9 cellular contexts compared by ENCODE assay signal in the genomic region with DNA sequence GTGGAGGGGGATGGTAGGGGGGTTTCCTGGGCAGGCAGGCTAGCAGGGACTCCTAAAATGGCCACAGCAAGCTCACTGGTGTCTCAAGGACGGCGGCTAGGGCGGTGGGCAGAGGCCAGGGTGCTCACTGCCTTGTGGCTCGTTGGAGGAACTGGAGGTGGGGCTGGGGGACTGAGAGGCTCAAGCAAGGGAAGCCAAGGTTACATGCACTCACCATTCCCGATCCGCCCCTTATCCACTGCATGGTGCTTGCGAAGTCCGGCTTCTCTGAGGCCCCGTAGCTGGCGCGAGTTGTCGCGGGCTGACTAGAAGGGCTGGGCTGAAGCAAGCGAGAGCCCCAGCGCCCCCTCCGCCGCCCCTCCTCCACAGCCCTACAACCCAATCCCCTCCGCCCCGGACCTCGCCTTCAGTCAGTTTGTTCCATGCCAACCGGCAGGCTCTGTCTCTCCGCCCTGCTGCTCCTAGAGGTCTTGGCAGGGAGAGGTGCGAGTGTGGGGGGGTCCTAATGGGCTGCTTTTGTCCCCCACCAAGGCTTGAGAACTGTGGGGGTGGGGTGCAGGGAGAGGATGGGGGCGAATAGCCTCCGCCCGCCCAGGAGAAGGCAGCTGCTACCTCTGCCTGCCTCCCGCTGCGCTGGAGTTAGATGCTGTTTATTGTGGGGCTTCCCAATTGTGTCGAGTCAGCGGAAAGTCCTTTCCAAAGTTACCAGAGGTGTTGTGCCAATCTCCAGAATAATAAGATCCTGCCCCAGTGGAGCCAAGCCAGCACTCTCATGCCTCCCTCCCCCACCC. TPM values are rescaled to one million over a fixed set of nuclear protein-coding genes. Genes with fewer than 3 reads are reported as not detected.
DNase-seq lines count a peak whose midpoint lies in the region; ATAC-seq and TF ChIP-seq lines count a peak whose summit lies in the region.
"Had no signal": no experiment of that assay in that cellular context is flagged by ENCODE, and none has a peak within 500 bp of the region (broad histone marks: within the 10 kb centered on the region; RNA-seq: fewer than 3 reads in every experiment).

ARHGEF9 (minus strand) TSS at position 313 of the 791 bp plus-strand sequence; CDS start at position 244, 69 bp downstream.

- H3K4me3 ChIP-seq in DND-41 (ENCODE audit: low read depth in 1 of 2, low read length in 2 of 2) (peak within 1 kb of the TSS; percentile 42 to 79; a peak in 3 of 4 replicates), cardiac fibroblast (replicated peaks in 1 of 2; ENCODE audit: low read depth in 2 of 2, low read length in 2 of 2) (peak within 1 kb of the TSS; percentile 25 to 37), kidney epithelial cell (ENCODE audit: low read depth, low read length) (peak within 1 kb of the TSS; percentile 38), spleen (peak within 1 kb of the TSS in 7 of 8 donors; percentile 13 to 66 (median 31))

- intact Hi-C loops in spleen (cut with DNase I; ENCODE audit: low total_unique reads), result no loop called here

- DNase-seq in DND-41, result peak; percentile 60
- DNase-seq in NCI-H1092 treated with DMSO at 0.1 percent for 48 hours (lab: John Stamatoyannopoulos, UW), result peak; percentile 66
- peak; percentile 7 for DNase-seq in cardiac fibroblast (ENCODE audit: low read depth in 2 of 2)
- DNase-seq in kidney epithelial cell (ENCODE audit: low read depth), result no peak
- peak; percentile 76 for DNase-seq in spleen
- DNase-seq in NK-92 treated with Interleukin-12 subunit alpha and Interleukin-12 subunit beta, amount 100 ng/mL, for 24 hours (lab: John Stamatoyannopoulos, UW), result no peak

- no peaks in the 10 kb centered on the region for H3K9me3 ChIP-seq in DND-41 (ENCODE audit: insufficient read depth, low read length, severe bottlenecking)
- peaks cover 0 to 3% (median 0%) of the 10 kb centered on the region in 8 donors for H3K9me3 ChIP-seq in spleen

- no peak for TF ChIP-seq CTCF in DND-41 (IDR thresholded peaks at IDR 0.05; ENCODE audit: borderline replicate concordance, extremely low read depth, low read length, poor library complexity, severe bottlenecking)
- no peak for TF ChIP-seq CTCF in cardiac fibroblast (IDR thresholded peaks at IDR 0.05; ENCODE audit: low read depth, low read length)
- no peak for TF ChIP-seq CTCF in kidney epithelial cell (IDR thresholded peaks at IDR 0.05; ENCODE audit: insufficient read depth, low read length, poor library complexity, severe bottlenecking)
- no peak for TF ChIP-seq CTCF in spleen (IDR thresholded peaks at IDR 0.05 in 8 of 11, conservative IDR thresholded peaks at IDR 0.05 in 3 of 11)

- ATAC-seq in DND-41 (ENCODE audit: insufficient read depth, low read depth) (peak; percentile 78), GM19467 (IDR thresholded peaks at IDR 0.05; ENCODE audit: unreplicated experiment) (no peak), GM18517 (IDR thresholded peaks at IDR 0.05; ENCODE audit: unreplicated experiment) (no peak)

- peak within 1 kb of the TSS; percentile 76 for H3K9ac ChIP-seq in DND-41 (ENCODE audit: low read depth, low read length)
- H3K9ac ChIP-seq: KMS-11 had no signal

- peak within 1 kb of the TSS; percentile 91 for H2AFZ ChIP-seq in DND-41 (ENCODE audit: low read depth, low read length)

- H3K27me3 ChIP-seq in DND-41 (ENCODE audit: insufficient read depth, low read length, poor library complexity), result no peaks in the 10 kb centered on the region
- H3K27me3 ChIP-seq in kidney epithelial cell (ENCODE audit: control insufficient read depth, insufficient read depth, low read length), result no peaks in the 10 kb centered on the region
- peaks cover 0 to 22% (median 0%) of the 10 kb centered on the region in 7 donors for H3K27me3 ChIP-seq in spleen (replicated peaks in 1 of 7)

- H3K79me2 ChIP-seq in DND-41 (ENCODE audit: insufficient read depth, low read length), result peaks cover 20% of the 10 kb centered on the region

- H3K4me1 ChIP-seq in DND-41 (ENCODE audit: insufficient read depth, low read length) (peaks cover 27% of the 10 kb centered on the region), spleen (no peaks in the 10 kb centered on the region)

- no peak for TF ChIP-seq POLR2A in spleen (IDR thresholded peaks at IDR 0.05)

- H4K20me1 ChIP-seq in DND-41 (ENCODE audit: insufficient read depth, low read length), result no peaks in the 10 kb centered on the region

- H3K4me2 ChIP-seq in DND-41 (ENCODE audit: insufficient read depth, low read length), result peak within 1 kb of the TSS; percentile 86
- H3K4me2 ChIP-seq: KMS-11 had no signal

- peak within 1 kb of the TSS; percentile 91 for H3K27ac ChIP-seq in DND-41 (ENCODE audit: low read length)
- H3K27ac ChIP-seq in spleen, result peak within 1 kb of the TSS in 2 of 8 donors; percentile 18 to 20
- H3K27ac ChIP-seq: KMS-11 had no signal

- 2 to 41% (median 14%) methylated on average over 7 to 30 of the region's 30 CpGs for WGBS in spleen, 5 donors

- no peaks in the 10 kb centered on the region; the same call in 1 of the 2 replicates for H3K36me3 ChIP-seq in DND-41 (ENCODE audit: insufficient read depth, low read length)
- H3K36me3 ChIP-seq in kidney epithelial cell (ENCODE audit: control insufficient read depth, insufficient read depth, low read length), result no peaks in the 10 kb centered on the region
- H3K36me3 ChIP-seq in spleen, result no peaks in the 10 kb centered on the region

RNA-seq across cellular contexts. Expression of gene ARHGEF9, which starts in this region (rescaled TPM):
- total RNA-seq in kidney epithelial cell (14.4 and 15.4 TPM in 2 replicates), spleen (10 to 100 TPM; 14.2 to 29.8 (median 19.6) TPM)
- 10 to 100 TPM in 1 of 3 donors, 1 to 10 TPM in 2; 8.3 to 10.6 (median 9.9) TPM for polyA plus RNA-seq in spleen

Comparison
In these comparisons a context has a peak if more than half of its experiments do, and no peak if none do; other contexts are left out.
1. DNase-seq: peak in DND-41 (single experiment), NCI-H1092 treated with DMSO at 0.1 percent for 48 hours (single experiment), cardiac fibroblast (2 of 2) and spleen (single experiment); none in kidney epithelial cell (single experiment) and NK-92 treated with Interleukin-12 subunit alpha and Interleukin-12 subunit beta, amount 100 ng/mL, for 24 hours (single experiment).
2. Peak in every context shown above with its lines, with median percentiles within 50 percentile points of each other: H3K4me3 ChIP-seq.